Comparison of ENCODE assay signal across 8 cellular contexts in genomic region chr6:43308101-43308989, GRCh38.
DNase-seq lines count a peak whose midpoint lies in the region; ATAC-seq and TF ChIP-seq lines count a peak whose summit lies in the region.

TSS of gene CRIP3 (minus strand) at chr6:43308826. CDS start at chr6:43308792, 34 bp downstream.

- peak; percentile 33 for DNase-seq in central memory CD4-positive, alpha-beta T cell
- DNase-seq in kidney tubule cell (ENCODE audit: low spot score), result peak; percentile 54
- peak in 2 of 3 donors; percentile 4 to 27 for DNase-seq in stimulated activated CD4-positive, alpha-beta T cell treated with anti-CD3 and anti-CD28 coated beads, TNF-alpha, amount 100 ng/mL, for 1 hour (ENCODE audit: low read depth in 3 of 3, low spot score in 1 of 3)
- no peak for DNase-seq in C1 segment of cervical spinal cord (lab: John Stamatoyannopoulos, UW)

- H3K36me3 Mint-ChIP-seq in T-helper 1 cell treated with Interleukin-12 subunit alpha and Interleukin-12 subunit beta and Interleukin-4 antibody, amounts not matched to agents 30 μg/mL and 1 μg/mL, for 36 hours (ENCODE audit: low read depth), result no peaks in the 10 kb centered on the region

- H3K4me3 Mint-ChIP-seq in T-helper 1 cell treated with Interleukin-12 subunit alpha and Interleukin-12 subunit beta and Interleukin-4 antibody, amounts not matched to agents 30 μg/mL and 1 μg/mL, for 36 hours, result peak within 1 kb of the TSS; percentile 74

- H3K27me3 Mint-ChIP-seq in T-helper 1 cell treated with Interleukin-12 subunit alpha and Interleukin-12 subunit beta and Interleukin-4 antibody, amounts not matched to agents 30 μg/mL and 1 μg/mL, for 36 hours (ENCODE audit: low read depth), result peaks cover 21% of the 10 kb centered on the region

- H3K9me3 Mint-ChIP-seq in T-helper 1 cell treated with Interleukin-12 subunit alpha and Interleukin-12 subunit beta and Interleukin-4 antibody, amounts not matched to agents 30 μg/mL and 1 μg/mL, for 36 hours, result no peaks in the 10 kb centered on the region

- no peak within 1 kb of the TSS for H3K27ac Mint-ChIP-seq in T-helper 1 cell treated with Interleukin-12 subunit alpha and Interleukin-12 subunit beta and Interleukin-4 antibody, amounts not matched to agents 30 μg/mL and 1 μg/mL, for 36 hours

- ATAC-seq in HG03196 (IDR thresholded peaks at IDR 0.05; ENCODE audit: unreplicated experiment) (peak; percentile 44), GM18520 (IDR thresholded peaks at IDR 0.05; ENCODE audit: unreplicated experiment) (no peak)

- TF ChIP-seq CTCF in GM12873 (IDR thresholded peaks at IDR 0.05; ENCODE audit: insufficient read depth, low read depth, low read length, missing control alignments), result peak; percentile 82

- H3K4me1 Mint-ChIP-seq in T-helper 1 cell treated with Interleukin-12 subunit alpha and Interleukin-12 subunit beta and Interleukin-4 antibody, amounts not matched to agents 30 μg/mL and 1 μg/mL, for 36 hours (ENCODE audit: low read depth), result peaks cover 5% of the 10 kb centered on the region

Comparison
In these comparisons a context has a peak if more than half of its experiments do, and no peak if none do; other contexts are left out.
1. DNase-seq: peak in central memory CD4-positive, alpha-beta T cell (single experiment), kidney tubule cell (single experiment) and stimulated activated CD4-positive, alpha-beta T cell treated with anti-CD3 and anti-CD28 coated beads, TNF-alpha, amount 100 ng/mL, for 1 hour (2 of 3); none in C1 segment of cervical spinal cord (0 of 14).